8 cellular contexts compared by ENCODE assay signal in the genomic region with DNA sequence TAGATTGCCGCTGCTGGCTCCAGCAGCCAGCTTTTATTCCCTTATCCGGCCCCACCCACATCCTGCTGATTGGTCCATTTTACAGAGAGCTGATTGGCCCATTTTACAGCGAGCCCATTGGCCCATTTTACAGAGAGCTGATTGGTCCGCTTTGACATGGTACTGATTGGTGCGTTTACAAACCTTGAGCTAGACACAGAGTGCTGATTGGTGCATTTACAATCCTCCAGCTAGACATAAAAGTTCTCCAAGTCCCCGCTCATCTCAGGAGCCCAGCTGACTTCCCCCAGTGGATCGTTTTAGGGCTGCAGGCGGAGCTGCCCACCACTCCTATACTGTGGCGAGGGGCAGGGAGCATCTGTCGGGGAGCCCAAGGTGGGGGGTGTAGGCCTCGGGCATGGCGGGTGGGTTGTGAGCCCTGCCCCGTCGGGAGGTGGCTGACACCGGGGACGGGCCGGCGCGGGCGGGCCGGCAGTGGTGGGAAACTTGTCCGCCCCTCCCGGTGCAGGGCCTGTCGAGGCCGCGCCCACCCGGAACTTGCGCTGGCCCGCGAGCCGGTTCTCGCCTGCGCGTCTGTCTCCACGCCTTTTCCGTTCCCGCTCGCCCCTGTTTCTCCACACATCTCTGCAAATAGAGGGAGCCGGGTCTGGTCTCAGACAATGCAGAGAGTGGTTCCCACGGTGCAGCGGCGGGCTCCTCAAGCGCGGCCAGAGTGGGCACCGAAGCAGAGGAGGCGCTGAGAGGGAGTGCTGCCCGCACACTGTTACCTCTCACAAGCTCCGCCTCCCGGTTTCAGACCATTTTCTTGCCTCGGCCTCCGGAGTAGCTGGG.
DNase-seq lines count a peak whose midpoint lies in the region; ATAC-seq and TF ChIP-seq lines count a peak whose summit lies in the region.

No MANE protein-coding gene starts in this region.

- H4K8ac ChIP-seq in trophoblast cell (ENCODE audit: low read depth, low read length), result no peak overlapping the region

- no peaks in the 10 kb centered on the region for H3K79me2 ChIP-seq in trophoblast cell (ENCODE audit: control insufficient read depth, insufficient read depth, low read length, poor library complexity)

- in situ Hi-C loops in gastrocnemius medialis (cut with MboI; ENCODE audit: low sequenced_read_pairs in 4 of 4), result no loop called here

- DNase-seq in activated T-cell treated with anti-CD3 and anti-CD28 coated beads, Interleukin-2, amount 50 U/mL, for 1 hour, result peak; percentile 51
- peak; percentile 53 for DNase-seq in Right ventricle myocardium superior
- peak in 1 of 2 donors; percentile 4 for DNase-seq in gastrocnemius medialis
- DNase-seq in trophoblast cell, result no peak
- DNase-seq in AML-193 (lab: John Stamatoyannopoulos, UW), result no peak
- no peak for DNase-seq in foreskin melanocyte

- no peaks in the 10 kb centered on the region for H3K36me3 ChIP-seq in gastrocnemius medialis
- no peaks in the 10 kb centered on the region for H3K36me3 ChIP-seq in trophoblast cell (ENCODE audit: control insufficient read depth in 1 of 2, insufficient read depth in 2 of 2, low read length in 2 of 2)

- H2BK12ac ChIP-seq in trophoblast cell (ENCODE audit: low read length), result no peak overlapping the region

- no CpG with 5 or more reads among the region's 51 CpGs for WGBS in trophoblast cell (ENCODE audit: extremely low coverage, insufficient coverage, insufficient read length)

- no peak overlapping the region for H3K4ac ChIP-seq in trophoblast cell (ENCODE audit: low read depth, low read length)

- no peak overlapping the region for H2BK5ac ChIP-seq in trophoblast cell (ENCODE audit: low read depth, low read length, poor library complexity)

- no peak for TF ChIP-seq POLR2A in gastrocnemius medialis (IDR thresholded peaks at IDR 0.05)

- H3K4me2 ChIP-seq in trophoblast cell (ENCODE audit: low read length), result no peak overlapping the region

- intact Hi-C loops in Right ventricle myocardium superior (cut with DNase I) (loop anchor here (10.0 kb wide), 1 partner anchor 69 kb away; no protein-coding TSS in a partner anchor), gastrocnemius medialis (cut with DNase I; ENCODE audit: low total_unique reads) (no loop called here)

- H2AK5ac ChIP-seq in trophoblast cell (ENCODE audit: low read length), result no peak overlapping the region

- no peak overlapping the region for H4K91ac ChIP-seq in trophoblast cell (ENCODE audit: low read depth, low read length)

- H3K23ac ChIP-seq in trophoblast cell (ENCODE audit: low read length), result no peak overlapping the region

- H3K4me1 ChIP-seq in gastrocnemius medialis (no peaks in the 10 kb centered on the region), trophoblast cell (ENCODE audit: control insufficient read depth in 1 of 2, insufficient read depth in 2 of 2, low read length in 2 of 2) (peaks cover 3 to 8% of the 10 kb centered on the region in 2 experiments)

- no peak for TF ChIP-seq CTCF in gastrocnemius medialis (IDR thresholded peaks at IDR 0.05 in 4 of 5, conservative IDR thresholded peaks at IDR 0.05 in 1 of 5)

- no peak overlapping the region for H2AFZ ChIP-seq in trophoblast cell (ENCODE audit: insufficient read depth, low read length, poor library complexity)

- H3K9me3 ChIP-seq in gastrocnemius medialis (no peaks in the 10 kb centered on the region), trophoblast cell (ENCODE audit: insufficient read depth, low read depth, low read length) (no peaks in the 10 kb centered on the region)

- peaks cover 0 to 4% (median 2%) of the 10 kb centered on the region in 3 donors for H3K27me3 ChIP-seq in gastrocnemius medialis
- H3K27me3 ChIP-seq in trophoblast cell (ENCODE audit: insufficient read depth, low read length), result no peaks in the 10 kb centered on the region

- H4K12ac ChIP-seq in trophoblast cell (ENCODE audit: low read depth, low read length), result no peak overlapping the region

- no peak overlapping the region for H3K18ac ChIP-seq in trophoblast cell (ENCODE audit: low read length)

- ATAC-seq in GM18907 (IDR thresholded peaks at IDR 0.05; ENCODE audit: unreplicated experiment) (peak; percentile 12), Right ventricle myocardium superior (ENCODE audit: poor library complexity) (peak; percentile 79), gastrocnemius medialis (no peak), HG02588 (IDR thresholded peaks at IDR 0.05; ENCODE audit: unreplicated experiment) (no peak)

- H3K79me1 ChIP-seq in trophoblast cell (ENCODE audit: low read length), result no peaks in the 10 kb centered on the region

- H3K27ac ChIP-seq in gastrocnemius medialis (no peak overlapping the region), trophoblast cell (ENCODE audit: low read depth, low read length) (no peak overlapping the region)

- H3K4me3 ChIP-seq in gastrocnemius medialis (peak overlapping the region; percentile 17 to 53 (median 42)), trophoblast cell (ENCODE audit: low read depth, low read length) (no peak overlapping the region)

- H2BK120ac ChIP-seq in trophoblast cell (ENCODE audit: insufficient read depth, low read length, poor library complexity), result no peak overlapping the region

- no peak overlapping the region for H3K14ac ChIP-seq in trophoblast cell (ENCODE audit: low read length)

- no peak overlapping the region for H3K9ac ChIP-seq in trophoblast cell (ENCODE audit: low read length)

Comparison
In these comparisons a context has a peak if more than half of its experiments do, and no peak if none do; other contexts are left out.
1. ATAC-seq: peak in GM18907 (single experiment) and Right ventricle myocardium superior (single experiment); none in gastrocnemius medialis (0 of 2) and HG02588 (single experiment).
2. DNase-seq: peak in activated T-cell treated with anti-CD3 and anti-CD28 coated beads, Interleukin-2, amount 50 U/mL, for 1 hour (single experiment) and Right ventricle myocardium superior (single experiment); none in trophoblast cell (0 of 2), AML-193 (0 of 2) and foreskin melanocyte (single experiment).